In genomic region chr3:46926447-46926846, GRCh38 we compare ENCODE assay signal across 11 cellular contexts. TPM values are rescaled to one million over a fixed set of nuclear protein-coding genes. Genes with fewer than 3 reads are reported as not detected.
DNase-seq lines count a peak whose midpoint lies in the region; ATAC-seq and TF ChIP-seq lines count a peak whose summit lies in the region.
"Had no signal": no experiment of that assay in that cellular context is flagged by ENCODE, and none has a peak within 500 bp of the region (broad histone marks: within the 10 kb centered on the region; RNA-seq: fewer than 3 reads in every experiment).

No MANE protein-coding gene starts in this region.

- H3K4me1 ChIP-seq in heart right ventricle (peaks cover 31 to 86% (median 78%) of the 10 kb centered on the region in 9 donors), ascending aorta (peaks cover 21 to 61% of the 10 kb centered on the region in 2 donors), mucosa of rectum (ENCODE audit: control insufficient read depth in 2 of 2, insufficient read depth in 2 of 2, low read length in 2 of 2) (peaks cover 43 to 48% of the 10 kb centered on the region in 2 donors)

- ATAC-seq in heart right ventricle (no peak), Right ventricle myocardium inferior (no peak), GM21367 (IDR thresholded peaks at IDR 0.05; ENCODE audit: unreplicated experiment) (no peak)

- TF ChIP-seq CTCF in heart right ventricle (IDR thresholded peaks at IDR 0.05) (no peak), ascending aorta (IDR thresholded peaks at IDR 0.05) (no peak)

- intact Hi-C loops in heart right ventricle (cut with DNase I) (loop anchor here in 4 of 10 donors (5.0 to 10.0 kb wide), 3 partner anchors 51 to 398 kb away; partner anchors contain the start of genes CCDC12 (in 2 of the 4) and NBEAL2 (in 2 of the 4)), Right ventricle myocardium inferior (cut with DNase I) (no loop called here), ascending aorta (cut with DNase I) (no loop called here)

- H3K27ac ChIP-seq in heart right ventricle (peak overlapping the region in 9 of 10 donors; percentile 24 to 83 (median 69)), ascending aorta (peak overlapping the region; percentile 4 to 42), mucosa of rectum (ENCODE audit: low read depth in 2 of 2, low read length in 2 of 2) (peak overlapping the region; percentile 62 to 74)

- no peak for DNase-seq in heart right ventricle
- DNase-seq in Right ventricle myocardium inferior (ENCODE audit: missing footprints) = no peak
- no peak for DNase-seq in ascending aorta (ENCODE audit: low spot score in 2 of 2)
- DNase-seq in NCI-H774 (lab: John Stamatoyannopoulos, UW) = no peak
- no peak for DNase-seq in SKM-1 treated with dmso at 0.1 percent for 144 hours (lab: John Stamatoyannopoulos, UW; ENCODE audit: unreplicated experiment)
- DNase-seq in SHP77 (lab: John Stamatoyannopoulos, UW) = no peak
- DNase-seq: activated CD4-positive, alpha-beta T cell treated with anti-CD3 and anti-CD28 coated beads for 36 hours; stimulated activated CD8-positive, alpha-beta memory T cell treated with anti-CD3 and anti-CD28 coated beads, Interleukin-4, amount 100 ng/mL, for 48 hours had no signal

- H3K27me3 ChIP-seq in heart right ventricle = no peaks in the 10 kb centered on the region
- H3K27me3 ChIP-seq in ascending aorta = no peaks in the 10 kb centered on the region
- H3K27me3 ChIP-seq in mucosa of rectum (ENCODE audit: control insufficient read depth in 2 of 2, insufficient read depth in 2 of 2, low read length in 2 of 2) = no peaks in the 10 kb centered on the region
- H3K27me3 ChIP-seq: breast epithelium had no signal

- no peaks in the 10 kb centered on the region for H3K9me3 ChIP-seq in heart right ventricle
- H3K9me3 ChIP-seq in ascending aorta = no peaks in the 10 kb centered on the region
- H3K9me3 ChIP-seq in mucosa of rectum (ENCODE audit: control insufficient read depth in 2 of 2, low read length in 2 of 2) = no peaks in the 10 kb centered on the region
- H3K9me3 ChIP-seq: breast epithelium had no signal

- no peak overlapping the region for H3K4me3 ChIP-seq in heart right ventricle
- no peak overlapping the region for H3K4me3 ChIP-seq in ascending aorta
- H3K4me3 ChIP-seq in mucosa of rectum (ENCODE audit: low read length in 2 of 2) = no peak overlapping the region
- H3K4me3 ChIP-seq: breast epithelium had no signal

- H3K36me3 ChIP-seq in heart right ventricle (peaks cover 0 to 66% (median 34%) of the 10 kb centered on the region in 9 donors), ascending aorta (peaks cover 43 to 45% of the 10 kb centered on the region in 2 donors), mucosa of rectum (ENCODE audit: control insufficient read depth in 2 of 2, insufficient read depth in 2 of 2, low read length in 2 of 2) (peaks cover 45 to 47% of the 10 kb centered on the region in 2 donors)
- H3K36me3 ChIP-seq: breast epithelium had no signal

- WGBS in heart right ventricle, 2 donors = 79 to 90% methylated on average over 6 of the region's 6 CpGs

- peak overlapping the region in 1 of 2 donors; percentile 5 for H3K9ac ChIP-seq in mucosa of rectum (ENCODE audit: low read depth in 1 of 2, low read length in 2 of 2)

RNA-seq across cellular contexts. Expression of gene PTH1R, which starts 48.9 kb away (rescaled TPM):
- total RNA-seq in heart right ventricle (10 to 100 TPM in 2 of 10 donors, 1 to 10 TPM in 8; 1.5 to 18.5 (median 3.0) TPM), Right ventricle myocardium inferior (12.7 TPM), ascending aorta (10.3 TPM)
- polyA plus RNA-seq in heart right ventricle = 10 to 100 TPM; 12.8 to 89.8 TPM
- total RNA-seq: activated CD4-positive, alpha-beta T cell treated with anti-CD3 and anti-CD28 coated beads for 36 hours had no signal

RNA-seq across cellular contexts. Expression of gene CCDC12, which starts 50.1 kb away (rescaled TPM):
- total RNA-seq in heart right ventricle (10 to 100 TPM; 28.8 to 39.9 (median 33.3) TPM), Right ventricle myocardium inferior (26.3 TPM), ascending aorta (34.3 TPM)
- polyA plus RNA-seq in heart right ventricle = 100 to 1,000 TPM in 1 of 2 donors, 10 to 100 TPM in 1; 86.1 to 137 TPM

RNA-seq across cellular contexts. Expression of gene NBEAL2, which starts 53.0 kb away (rescaled TPM):
- total RNA-seq in heart right ventricle (10 to 100 TPM in 7 of 10 donors, 1 to 10 TPM in 3; 7.6 to 23.1 (median 10.8) TPM), Right ventricle myocardium inferior (14.5 TPM), ascending aorta (70.2 TPM)
- polyA plus RNA-seq in heart right ventricle = 10 to 100 TPM; 44.0 to 51.1 TPM
